ENCODE assay signal across 12 cellular contexts in the genomic region with DNA sequence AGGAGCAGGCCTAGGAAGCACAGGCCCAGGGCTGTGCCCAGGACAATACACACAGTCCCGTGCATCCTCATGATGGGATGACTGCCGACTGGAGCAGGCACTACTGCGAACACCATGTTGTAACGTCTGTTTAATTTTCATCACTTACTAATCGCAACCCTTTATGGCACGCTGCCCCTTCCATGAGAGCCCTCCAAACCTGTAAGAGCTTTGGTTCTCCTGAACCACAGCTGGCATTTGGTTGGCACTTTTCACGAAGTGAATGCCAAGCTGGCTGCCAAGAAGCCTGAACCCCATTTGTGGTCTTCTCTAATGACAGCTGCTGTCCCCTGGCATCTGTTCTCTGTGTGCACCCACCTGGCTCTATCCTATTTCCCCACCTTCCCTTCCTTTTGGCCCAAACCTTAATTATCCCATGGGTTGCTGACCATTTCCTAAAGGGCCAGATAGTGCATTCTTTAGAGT. TPM values are rescaled to one million over a fixed set of nuclear protein-coding genes. Genes with fewer than 3 reads are reported as not detected.
A peak's percentile ranks its signal among the peaks of the same experiment; 100 is the strongest.
DNase-seq lines count a peak whose midpoint lies in the region; ATAC-seq and TF ChIP-seq lines count a peak whose summit lies in the region.
"Had no signal": no experiment of that assay in that cellular context is flagged by ENCODE, and none has a peak within 500 bp of the region (broad histone marks: within the 10 kb centered on the region; RNA-seq: fewer than 3 reads in every experiment).

No MANE protein-coding gene starts in this region.

- POLR2A ChIA-PET in activated CD8-positive, alpha-beta T cell treated with anti-CD3 and anti-CD28 coated beads for 36 hours (lab: Charles Lee) = interaction anchor here (0.9 to 1.8 kb wide), 4 partner anchors 9 to 220 kb away, joined by 3 to 4 read pairs (median 3); no protein-coding TSS in a partner anchor

- H3K4me3 ChIP-seq in right atrium auricular region (no peak overlapping the region), transverse colon (no peak overlapping the region), MM.1S (ENCODE audit: low read length) (no peak overlapping the region)
- H3K4me3 ChIP-seq: cardiac muscle cell, uterus had no signal

- H3K4me3 Mint-ChIP-seq in activated CD8-positive, alpha-beta T cell treated with anti-CD3 and anti-CD28 coated beads for 36 hours = no peak overlapping the region
- H3K4me3 Mint-ChIP-seq in immature natural killer cell = peak overlapping the region; percentile 77 to 85 (median 83)
- H3K4me3 Mint-ChIP-seq: B cell had no signal

- no peaks in the 10 kb centered on the region for H3K27me3 Mint-ChIP-seq in activated CD8-positive, alpha-beta T cell treated with anti-CD3 and anti-CD28 coated beads for 36 hours
- H3K27me3 Mint-ChIP-seq in immature natural killer cell (ENCODE audit: low read depth in 3 of 3) = peaks cover 15 to 36% (median 32%) of the 10 kb centered on the region in 3 donors
- H3K27me3 Mint-ChIP-seq: B cell had no signal

- no peak for ATAC-seq in left cardiac atrium
- ATAC-seq in activated CD8-positive, alpha-beta T cell treated with anti-CD3 and anti-CD28 coated beads for 36 hours = no peak
- no peak for ATAC-seq in GM21526 (IDR thresholded peaks at IDR 0.05; ENCODE audit: low FRiP score, unreplicated experiment)

- CTCF ChIA-PET in activated CD8-positive, alpha-beta T cell treated with anti-CD3 and anti-CD28 coated beads for 36 hours (lab: Charles Lee) = interaction anchor here (1.1 to 2.5 kb wide), 5 partner anchors 10 to 197 kb away, joined by 3 to 15 read pairs (median 7); no protein-coding TSS in a partner anchor

- TF ChIP-seq EP300 in transverse colon (IDR thresholded peaks at IDR 0.05; ENCODE audit: low read depth) = no peak

- no peak overlapping the region for H2AFZ ChIP-seq in MM.1S (ENCODE audit: low read length)

- H4K20me1 ChIP-seq in MM.1S (ENCODE audit: insufficient read depth, low read length) = no peaks in the 10 kb centered on the region

- H3K9ac ChIP-seq in MM.1S (ENCODE audit: low read length) = no peak overlapping the region

- H3K36me3 ChIP-seq in right atrium auricular region (peaks cover 90% of the 10 kb centered on the region), transverse colon (peaks cover 0 to 83% (median 51%) of the 10 kb centered on the region in 4 donors), MM.1S (replicated peaks; ENCODE audit: insufficient read depth, low read length) (peaks cover 55% of the 10 kb centered on the region)
- H3K36me3 ChIP-seq: uterus had no signal

- H3K27ac Mint-ChIP-seq in activated CD8-positive, alpha-beta T cell treated with anti-CD3 and anti-CD28 coated beads for 36 hours = peak overlapping the region; percentile 71
- peak overlapping the region; percentile 81 to 96 (median 90) for H3K27ac Mint-ChIP-seq in immature natural killer cell

- H3K4me2 ChIP-seq in MM.1S (ENCODE audit: low read depth, low read length) = no peak overlapping the region

- H3K4me1 ChIP-seq in right atrium auricular region = peaks cover 0 to 13% of the 10 kb centered on the region in 2 donors
- H3K4me1 ChIP-seq in transverse colon = peaks cover 0 to 10% (median 3%) of the 10 kb centered on the region in 4 donors
- H3K4me1 ChIP-seq in MM.1S (ENCODE audit: low read length) = no peaks in the 10 kb centered on the region
- H3K4me1 ChIP-seq: uterus had no signal

- H3K9me2 ChIP-seq in MM.1S (replicated peaks; ENCODE audit: insufficient read depth, low read length) = no peaks in the 10 kb centered on the region

- TF ChIP-seq POLR2A in transverse colon (IDR thresholded peaks at IDR 0.05) = no peak

- in situ Hi-C loops in transverse colon (cut with MboI; ENCODE audit: low pct_ligation_motif_present in 1 of 4, low pct_unique_long_range_greater_than_20kb in 1 of 4, low sequenced_read_pairs in 3 of 4) = loop anchor here in 1 of 4 donors (10.0 kb wide), 2 partner anchors 55 to 95 kb away; no protein-coding TSS in a partner anchor

- H3K27me3 ChIP-seq in right atrium auricular region (no peaks in the 10 kb centered on the region), transverse colon (no peaks in the 10 kb centered on the region), MM.1S (replicated peaks; ENCODE audit: insufficient read depth, low read length) (no peaks in the 10 kb centered on the region)
- H3K27me3 ChIP-seq: cardiac muscle cell, uterus had no signal

- H3K79me2 ChIP-seq in MM.1S (ENCODE audit: low read length) = peaks cover 57% of the 10 kb centered on the region

- DNase-seq in left cardiac atrium (peak; percentile 17), right atrium auricular region (ENCODE audit: low spot score) (no peak), immature natural killer cell (no peak), transverse colon (no peak), germinal center (ENCODE audit: low spot score) (no peak), MM.1S (no peak)
- DNase-seq in activated CD8-positive, alpha-beta T cell treated with anti-CD3 and anti-CD28 coated beads for 36 hours = no peak
- DNase-seq: NCI-H2227 treated with DMSO at 0.1 percent for 48 hours, uterus had no signal

- TF ChIP-seq CTCF in right atrium auricular region (IDR thresholded peaks at IDR 0.05) = no peak
- TF ChIP-seq CTCF in activated CD8-positive, alpha-beta T cell treated with anti-CD3 and anti-CD28 coated beads for 36 hours (IDR thresholded peaks at IDR 0.05) = no peak
- no peak for TF ChIP-seq CTCF in transverse colon (IDR thresholded peaks at IDR 0.05)
- TF ChIP-seq CTCF in MM.1S (IDR thresholded peaks at IDR 0.05; ENCODE audit: low read length) = no peak

- H3K36me3 Mint-ChIP-seq in activated CD8-positive, alpha-beta T cell treated with anti-CD3 and anti-CD28 coated beads for 36 hours (ENCODE audit: low read depth) = peaks cover 79% of the 10 kb centered on the region
- peaks cover 33 to 58% (median 36%) of the 10 kb centered on the region in 3 donors for H3K36me3 Mint-ChIP-seq in immature natural killer cell

- 76 to 81% methylated on average over 3 to 7 of the region's 7 CpGs for WGBS in transverse colon (ENCODE audit: low coverage in 1 of 2), 2 donors

- intact Hi-C loops in left cardiac atrium (cut with DNase I) (loop anchor here in 1 of 2 donors (10.0 kb wide), 1 partner anchor 95 kb away; no protein-coding TSS in a partner anchor), transverse colon (cut with DNase I; ENCODE audit: low total_unique reads) (no loop called here)
- intact Hi-C loops in activated CD8-positive, alpha-beta T cell treated with anti-CD3 and anti-CD28 coated beads for 36 hours (cut with micrococcal nuclease) = no loop called here

- H3K9me3 ChIP-seq in right atrium auricular region = no peaks in the 10 kb centered on the region
- no peaks in the 10 kb centered on the region for H3K9me3 ChIP-seq in transverse colon
- no peaks in the 10 kb centered on the region for H3K9me3 ChIP-seq in MM.1S (replicated peaks; ENCODE audit: insufficient read depth, low read length)
- H3K9me3 ChIP-seq: uterus had no signal

- H3K4me1 Mint-ChIP-seq in activated CD8-positive, alpha-beta T cell treated with anti-CD3 and anti-CD28 coated beads for 36 hours (ENCODE audit: low read depth) = peaks cover 34% of the 10 kb centered on the region
- peaks cover 53 to 64% of the 10 kb centered on the region in 2 donors for H3K4me1 Mint-ChIP-seq in immature natural killer cell
- H3K4me1 Mint-ChIP-seq: B cell had no signal

- H3K9me3 Mint-ChIP-seq in activated CD8-positive, alpha-beta T cell treated with anti-CD3 and anti-CD28 coated beads for 36 hours = no peaks in the 10 kb centered on the region
- H3K9me3 Mint-ChIP-seq in immature natural killer cell = no peaks in the 10 kb centered on the region

- H3K27ac ChIP-seq in right atrium auricular region (no peak overlapping the region), transverse colon (peak overlapping the region in 3 of 4 donors; percentile 1 to 62 (median 22)), MM.1S (ENCODE audit: low read length) (no peak overlapping the region)
- H3K27ac ChIP-seq: cardiac muscle cell had no signal

- peaks cover 42% of the 10 kb centered on the region for H3F3A ChIP-seq in MM.1S (ENCODE audit: insufficient read depth, low read length)

RNA-seq across cellular contexts. Expression of a gene that starts 36.5 kb away (rescaled TPM):
- total RNA-seq in left cardiac atrium (10 to 100 TPM; 26.5 to 40.7 TPM), right atrium auricular region (10 to 100 TPM; 10.7 to 18.1 TPM), transverse colon (10 to 100 TPM in 3 of 4 donors, 1 to 10 TPM in 1; 2.2 to 19.5 (median 14.7) TPM)
- total RNA-seq in activated CD8-positive, alpha-beta T cell treated with anti-CD3 and anti-CD28 coated beads for 36 hours = 10 to 100 TPM; 13.8 to 17.1 TPM
- polyA plus RNA-seq in immature natural killer cell = 10 to 100 TPM in 2 of 3 donors, 1 to 10 TPM in 1; 8.7 to 65.8 (median 14.8) TPM
- total RNA-seq: cardiac muscle cell had no signal

RNA-seq across cellular contexts. Expression of a gene that starts 50.1 kb away (rescaled TPM):
- total RNA-seq in left cardiac atrium (10 to 100 TPM; 43.8 to 43.9 TPM), right atrium auricular region (10 to 100 TPM; 25.4 to 25.7 TPM), transverse colon (100 to 1,000 TPM in 1 of 4 donors, 10 to 100 TPM in 2, 1 to 10 TPM in 1; 3.8 to 142 (median 47.8) TPM)
- total RNA-seq in activated CD8-positive, alpha-beta T cell treated with anti-CD3 and anti-CD28 coated beads for 36 hours = 10 to 100 TPM; 45.4 to 49.7 TPM
- 10 to 100 TPM; 22.4 to 42.4 (median 22.9) TPM for polyA plus RNA-seq in immature natural killer cell

Comparison
In these comparisons a context has a peak if more than half of its experiments do, and no peak if none do; other contexts are left out.
1. H3K27ac ChIP-seq: peak in transverse colon (3 of 4); none in right atrium auricular region (0 of 2) and MM.1S (single experiment).